Comparison of ENCODE assay signal across 1 cellular context in genomic region chr3:148023994-148024393, GRCh38.
A peak's percentile ranks its signal among the peaks of the same experiment; 100 is the strongest.
TF ChIP-seq lines count a peak whose summit lies in the region.

No MANE protein-coding gene starts in this region.

TF ChIP-seq in SK-N-SH, 30 proteins besides CTCF, POLR2A, EP300 and RAD21 (continued from another document):
- no peak for TF ChIP-seq IRF3 (IDR thresholded peaks at IDR 0.05; ENCODE audit: low read depth, low read length)
- TF ChIP-seq GABPA (IDR thresholded peaks at IDR 0.05; ENCODE audit: low read depth), result no peak
- TF ChIP-seq NRF1 (IDR thresholded peaks at IDR 0.05; ENCODE audit: low read depth, low read length), result no peak
- peak; percentile 29; the same call in 1 of the 2 replicates for TF ChIP-seq REST (IDR thresholded peaks at IDR 0.05; ENCODE audit: low read depth, low read length)
- TF ChIP-seq RFX5 (IDR thresholded peaks at IDR 0.05; ENCODE audit: low read length), result no peak
- TF ChIP-seq ELF1 (IDR thresholded peaks at IDR 0.05), result no peak
- TF ChIP-seq FOSL2 (IDR thresholded peaks at IDR 0.05; ENCODE audit: borderline replicate concordance, low read depth), result peak; percentile 91
- no peak for TF ChIP-seq TAF1 (IDR thresholded peaks at IDR 0.05; ENCODE audit: borderline replicate concordance, low read depth, low read length)
- no peak for TF ChIP-seq FOXM1 (IDR thresholded peaks at IDR 0.05; ENCODE audit: low read depth)
- TF ChIP-seq MXI1 (IDR thresholded peaks at IDR 0.05; ENCODE audit: low read depth, low read length), result no peak
- peak; percentile 88 for TF ChIP-seq JUND (IDR thresholded peaks at IDR 0.05)
